26 cellular contexts compared by ENCODE assay signal in the genomic region with DNA sequence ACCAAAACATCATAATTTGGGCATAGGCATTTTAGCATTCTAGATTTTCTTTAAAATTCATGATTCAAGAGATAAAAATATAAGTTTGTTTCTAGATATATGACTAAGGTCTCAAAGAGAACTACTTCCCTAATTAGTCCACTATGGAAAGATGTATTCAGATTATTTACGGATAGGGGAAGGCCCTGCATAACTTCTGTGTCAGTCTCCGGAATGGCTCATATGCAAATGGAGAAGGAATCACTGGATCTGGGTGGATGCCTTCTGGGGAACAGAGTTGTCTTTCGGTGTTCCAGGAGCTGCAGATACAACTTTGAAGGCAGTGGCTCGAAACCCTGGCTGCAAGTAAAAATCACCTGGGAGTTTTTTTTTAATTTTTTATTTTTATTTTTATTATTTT. TPM values are rescaled to one million over a fixed set of nuclear protein-coding genes. Genes with fewer than 3 reads are reported as not detected.
DNase-seq lines count a peak whose midpoint lies in the region; ATAC-seq, FAIRE-seq and TF ChIP-seq lines count a peak whose summit lies in the region.
"Had no signal": no experiment of that assay in that cellular context is flagged by ENCODE, and none has a peak within 500 bp of the region (broad histone marks: within the 10 kb centered on the region; RNA-seq: fewer than 3 reads in every experiment).

No MANE protein-coding gene starts in this region.

- POLR2A ChIA-PET in PC-3 (lab: Charles Lee; ENCODE audit: unreplicated experiment) = interaction anchor here (0.7 kb wide), 1 partner anchor 12 kb away, joined by 3 read pairs; no protein-coding TSS in a partner anchor

- dilution Hi-C loops in keratinocyte (cut with MboI; ENCODE audit: extremely low pct_ligation_motif_present, low sequenced_read_pairs) = no loop called here

- no peaks in the 10 kb centered on the region for H3K79me2 ChIP-seq in PC-3 (ENCODE audit: low read length)
- H3K79me2 ChIP-seq in keratinocyte (ENCODE audit: control insufficient read depth, insufficient read depth, low read length) = no peaks in the 10 kb centered on the region
- H3K79me2 ChIP-seq in GM23338 (replicated peaks; ENCODE audit: insufficient read depth) = no peaks in the 10 kb centered on the region

- intact Hi-C loops in Calu3 (cut with micrococcal nuclease; ENCODE audit: unreplicated experiment) = no loop called here
- intact Hi-C loops in PC-3 (cut with micrococcal nuclease) = no loop called here

- in situ Hi-C loops in GM13977 (cut with MboI; ENCODE audit: low pct_unique_long_range_greater_than_20kb, low sequenced_read_pairs, unreplicated experiment) = no loop called here

- H3K9me2 ChIP-seq in PC-3 (replicated peaks; ENCODE audit: low read length) (no peaks in the 10 kb centered on the region), GM23338 (ENCODE audit: insufficient read depth) (peaks cover 4% of the 10 kb centered on the region; the same call in 1 of the 2 replicates)

- H3K4me2 ChIP-seq in PC-3 (ENCODE audit: low read length) (peak overlapping the region; percentile 63), keratinocyte (ENCODE audit: control insufficient read depth, extremely low read depth, insufficient read depth, low read depth, low read length) (peak overlapping the region; percentile 73), GM23338 (no peak overlapping the region)

- H3K27ac ChIP-seq in PC-3 (ENCODE audit: low read length) = no peak overlapping the region
- peak overlapping the region; percentile 77 for H3K27ac ChIP-seq in keratinocyte (ENCODE audit: control insufficient read depth, insufficient read depth, low read length)
- H3K27ac ChIP-seq in GM23338 (ENCODE audit: low read depth) = no peak overlapping the region
- H3K27ac ChIP-seq: A549, C4-2B, HL-60, RWPE1 had no signal

- H3K9ac ChIP-seq in PC-3 (ENCODE audit: low read length) (no peak overlapping the region), keratinocyte (ENCODE audit: control insufficient read depth, extremely low read depth, insufficient read depth, low read length) (peak overlapping the region; percentile 33)

- no peaks in the 10 kb centered on the region for H3K27me3 ChIP-seq in PC-3 (ENCODE audit: low read length)
- no peaks in the 10 kb centered on the region for H3K27me3 ChIP-seq in keratinocyte (ENCODE audit: control insufficient read depth, extremely low read depth, insufficient read depth, low read length)
- no peaks in the 10 kb centered on the region for H3K27me3 ChIP-seq in GM23338 (ENCODE audit: insufficient read depth)

- FAIRE-seq in keratinocyte (lab: Jason Lieb, UNC) = peak; percentile 51
- FAIRE-seq: A549 had no signal

- no peak for TF ChIP-seq CTCF in Calu3 (IDR thresholded peaks at IDR 0.05; ENCODE audit: unreplicated experiment)
- no peak for TF ChIP-seq CTCF in PC-3 (conservative IDR thresholded peaks at IDR 0.05; ENCODE audit: low read depth, low read length)
- TF ChIP-seq CTCF in keratinocyte (optimal IDR thresholded peaks at IDR 0.05 in 1 of 3, IDR thresholded peaks at IDR 0.05 in 1 of 3, conservative IDR thresholded peaks at IDR 0.05 in 1 of 3; ENCODE audit: extremely low read depth in 1 of 3, insufficient read depth in 2 of 3, low read length in 3 of 3) = no peak
- no peak for TF ChIP-seq CTCF in type B pancreatic cell (conservative IDR thresholded peaks at IDR 0.05)
- TF ChIP-seq CTCF in GM23338 (conservative IDR thresholded peaks at IDR 0.05; ENCODE audit: low read depth in 2 of 2) = no peak
- TF ChIP-seq CTCF in GM13977 (IDR thresholded peaks at IDR 0.05; ENCODE audit: extremely low read depth, insufficient read depth, missing control alignments) = no peak

- CTCF ChIA-PET in Calu3 (lab: Charles Lee) = interaction anchor here (0.6 to 1.6 kb wide), 5 partner anchors 9 to 243 kb away, joined by 3 to 4 read pairs (median 4); no protein-coding TSS in a partner anchor
- CTCF ChIA-PET in PC-3 (lab: Charles Lee) = interaction anchor here (0.6 kb wide), 1 partner anchor 24 kb away, joined by 3 read pairs; no protein-coding TSS in a partner anchor

- H3K4me1 ChIP-seq in PC-3 (ENCODE audit: insufficient read depth, low read length) (peaks cover 11% of the 10 kb centered on the region), keratinocyte (ENCODE audit: control insufficient read depth, extremely low read depth, insufficient read depth, low read length) (peaks cover 16% of the 10 kb centered on the region), GM23338 (ENCODE audit: insufficient read depth) (peaks cover 5% of the 10 kb centered on the region; the same call in 1 of the 2 replicates)

- H3K27ac Mint-ChIP-seq in Calu3 (ENCODE audit: unreplicated experiment) = no peak overlapping the region
- peak overlapping the region; percentile 14 for H3K27ac Mint-ChIP-seq in type B pancreatic cell
- no peak overlapping the region for H3K27ac Mint-ChIP-seq in GM23338
- H3K27ac Mint-ChIP-seq: IgD-negative memory B cell had no signal

- no peak for ATAC-seq in PC-3
- no peak for ATAC-seq in GM23338

- BruUV-seq in Calu3 (replicated peaks; lab: Mats Ljungman, UMichigan) (no TSS peak), PC-3 (replicated peaks; lab: Mats Ljungman, UMichigan) (no TSS peak)

- no peaks in the 10 kb centered on the region for H4K20me1 ChIP-seq in PC-3 (ENCODE audit: low read length)
- no peaks in the 10 kb centered on the region for H4K20me1 ChIP-seq in keratinocyte (ENCODE audit: control insufficient read depth, extremely low read depth, insufficient read depth, low read length)
- H4K20me1 ChIP-seq in GM23338 (replicated peaks; ENCODE audit: insufficient read depth) = no peaks in the 10 kb centered on the region

- DNase-seq in Calu3 (no peak), PC-3 (no peak), keratinocyte (ENCODE audit: low read depth, low spot score) (no peak), type B pancreatic cell (ENCODE audit: extremely low spot score, unreplicated experiment) (no peak), GM23338 (ENCODE audit: low spot score) (no peak), NCI-H2196 (lab: John Stamatoyannopoulos, UW; ENCODE audit: unreplicated experiment) (no peak), GM13977 (ENCODE audit: low spot score) (no peak)
- DNase-seq: DMS153, DND-41, GOT3, HCEC 1CT, NCI-H1092 treated with DMSO at 0.1 percent for 48 hours, NCI-H1436 treated with DMSO at 0.1 percent for 48 hours, NCI-H187 treated with DMSO at 0.1 percent for 48 hours, NCI-H2171 treated with DMSO at 0.1 percent for 48 hours, NCI-H524, NCI-H748 treated with DMSO at 0.1 percent for 48 hours, SHP77 treated with DMSO at 0.1 percent for 48 hours, T-helper 1 cell had no signal

- no peaks in the 10 kb centered on the region for H3K9me1 ChIP-seq in keratinocyte (ENCODE audit: control insufficient read depth, extremely low read depth, insufficient read depth, low read length)

- peaks cover 37% of the 10 kb centered on the region for H3K27me3 Mint-ChIP-seq in Calu3 (ENCODE audit: unreplicated experiment)
- peaks cover 8% of the 10 kb centered on the region for H3K27me3 Mint-ChIP-seq in type B pancreatic cell
- peaks cover 11% of the 10 kb centered on the region for H3K27me3 Mint-ChIP-seq in GM23338 (ENCODE audit: insufficient read depth, low read depth, poor library complexity)

- H3K9me3 Mint-ChIP-seq in Calu3 (ENCODE audit: low read depth, unreplicated experiment) = no peaks in the 10 kb centered on the region
- H3K9me3 Mint-ChIP-seq in type B pancreatic cell = peaks cover 5% of the 10 kb centered on the region
- H3K9me3 Mint-ChIP-seq in GM23338 = no peaks in the 10 kb centered on the region; the same call in 2 of the 3 replicates
- H3K9me3 Mint-ChIP-seq: CD8-positive, alpha-beta memory T cell had no signal

- H2AFZ ChIP-seq in PC-3 (ENCODE audit: low read length) (peak overlapping the region; percentile 27; the same call in 1 of the 2 replicates), keratinocyte (ENCODE audit: control insufficient read depth, low read length) (peak overlapping the region; percentile 38), GM23338 (no peak overlapping the region; the same call in 1 of the 2 replicates)

- H3K36me3 Mint-ChIP-seq in Calu3 (ENCODE audit: insufficient read depth, unreplicated experiment) = no peaks in the 10 kb centered on the region
- no peaks in the 10 kb centered on the region for H3K36me3 Mint-ChIP-seq in type B pancreatic cell
- H3K36me3 Mint-ChIP-seq in GM23338 (ENCODE audit: low read depth) = no peaks in the 10 kb centered on the region
- H3K36me3 Mint-ChIP-seq: CD8-positive, alpha-beta memory T cell; IgD-negative memory B cell had no signal

- H3K9me3 ChIP-seq in PC-3 (ENCODE audit: low read length) (no peaks in the 10 kb centered on the region), keratinocyte (ENCODE audit: control insufficient read depth, low read depth, low read length) (no peaks in the 10 kb centered on the region)

- no peak overlapping the region; the same call in 1 of the 2 replicates for H3K4me3 ChIP-seq in PC-3 (ENCODE audit: low read length)
- peak overlapping the region in 2 of 3 experiments; percentile 43 to 56 for H3K4me3 ChIP-seq in keratinocyte (ENCODE audit: control insufficient read depth in 2 of 3, extremely low read depth in 1 of 3, insufficient read depth in 2 of 3, low read depth in 1 of 3, low read length in 3 of 3)
- H3K4me3 ChIP-seq in GM23338 = no peak overlapping the region
- H3K4me3 ChIP-seq: A549 had no signal

- H3F3A ChIP-seq in PC-3 (ENCODE audit: low read length, unreplicated experiment) (no peaks in the 10 kb centered on the region), GM23338 (replicated peaks; ENCODE audit: low read depth) (no peaks in the 10 kb centered on the region)

- H3K4me1 Mint-ChIP-seq in Calu3 (ENCODE audit: low read depth, unreplicated experiment) (peaks cover 26% of the 10 kb centered on the region), type B pancreatic cell (ENCODE audit: unreplicated experiment) (peaks cover 7% of the 10 kb centered on the region), GM23338 (peaks cover 8% of the 10 kb centered on the region)

- H3K4me3 Mint-ChIP-seq in Calu3 (ENCODE audit: low read depth, unreplicated experiment) (peak overlapping the region; percentile 6), type B pancreatic cell (no peak overlapping the region), GM23338 (no peak overlapping the region)
- H3K4me3 Mint-ChIP-seq: CD8-positive, alpha-beta memory T cell; IgD-negative memory B cell had no signal

- H3K36me3 ChIP-seq in PC-3 (ENCODE audit: low read depth, low read length) (no peaks in the 10 kb centered on the region), keratinocyte (ENCODE audit: control insufficient read depth in 2 of 2, extremely low read depth in 1 of 2, insufficient read depth in 2 of 2, low read length in 2 of 2) (no peaks in the 10 kb centered on the region), GM23338 (ENCODE audit: insufficient read depth) (no peaks in the 10 kb centered on the region)

RNA-seq across cellular contexts. Expression of gene WFIKKN2, which starts 17.1 kb away (rescaled TPM):
- total RNA-seq in Calu3 (2022) = not detected in 2 replicates
- total RNA-seq in PC-3 (2014; rRNA removed) = not detected in 2 replicates
- not detected in 3 replicates for polyA plus RNA-seq in keratinocyte
- polyA plus RNA-seq in keratinocyte (2011; ENCODE audit: low read depth) = not detected
- not detected in 2 replicates for polyA plus RNA-seq in keratinocyte (2011; cell fraction: cytosol; rRNA removed)
- not detected in 2 replicates for polyA plus RNA-seq in keratinocyte (2011; cell fraction: nucleus; rRNA removed)
- polyA plus RNA-seq in keratinocyte (2012; ENCODE audit: low replicate concordance) = not detected in 2 replicates
- not detected in 3 replicates for polyA minus RNA-seq in keratinocyte
- not detected for polyA minus RNA-seq in keratinocyte (2011; cell fraction: cytosol; rRNA and poly(A)+ RNA removed)
- polyA minus RNA-seq in keratinocyte (2011; cell fraction: nucleus; rRNA and poly(A)+ RNA removed) = not detected in 2 replicates
- total RNA-seq in type B pancreatic cell (ENCODE audit: low replicate concordance) = 1.7 TPM in 1 of 2 replicates, not detected in the other
- not detected in 2 replicates for total RNA-seq in GM23338 (2014; rRNA removed; shearing (Covaris generic))
- polyA plus RNA-seq in GM23338 (2016; fragmentation: Nextera tagmentation; extraction: Ambion mirVana) = not detected in 2 replicates
- total RNA-seq: CD8-positive, alpha-beta memory T cell; G401 had no signal
- polyA plus RNA-seq: A549; CD8-positive, alpha-beta memory T cell; IgD-negative memory B cell had no signal

RNA-seq across cellular contexts. Expression of gene TOB1, which starts 47.9 kb away (rescaled TPM):
- total RNA-seq in Calu3 (2022) (177 and 241 TPM in 2 replicates), PC-3 (2014; rRNA removed) (28.7 and 39.3 TPM in 2 replicates), type B pancreatic cell (ENCODE audit: low replicate concordance) (54.9 and 113 TPM in 2 replicates)
- polyA plus RNA-seq in keratinocyte (59.5 to 73.3 TPM (median 64.4 TPM) in 3 replicates), GM23338 (2016; fragmentation: Nextera tagmentation; extraction: Ambion mirVana) (41.2 and 46.9 TPM in 2 replicates)
- polyA plus RNA-seq in keratinocyte (2011; ENCODE audit: low read depth) = 97.4 TPM
- polyA plus RNA-seq in keratinocyte (2011; cell fraction: cytosol; rRNA removed) = 43.7 and 59.1 TPM in 2 replicates
- 146 and 173 TPM in 2 replicates for polyA plus RNA-seq in keratinocyte (2011; cell fraction: nucleus; rRNA removed)
- polyA plus RNA-seq in keratinocyte (2012; ENCODE audit: low replicate concordance) = 94.3 and 311 TPM in 2 replicates
- 84.2 to 122 TPM (median 105 TPM) in 3 replicates for polyA minus RNA-seq in keratinocyte
- 108 TPM for polyA minus RNA-seq in keratinocyte (2011; cell fraction: cytosol; rRNA and poly(A)+ RNA removed)
- 181 and 201 TPM in 2 replicates for polyA minus RNA-seq in keratinocyte (2011; cell fraction: nucleus; rRNA and poly(A)+ RNA removed)
- total RNA-seq in GM23338 (2014; rRNA removed; shearing (Covaris generic)) = 12.1 and 15.3 TPM in 2 replicates

RNA-seq across cellular contexts. Expression of gene ANKRD40CL, which starts 50.9 kb away (rescaled TPM):
- total RNA-seq in Calu3 (2022) = 0.64 TPM in 1 of 2 replicates, not detected in the other
- total RNA-seq in PC-3 (2014; rRNA removed) = not detected in 2 replicates
- polyA plus RNA-seq in keratinocyte = not detected in 3 replicates
- polyA plus RNA-seq in keratinocyte (2011; ENCODE audit: low read depth) = not detected
- polyA plus RNA-seq in keratinocyte (2011; cell fraction: cytosol; rRNA removed) = not detected in 2 replicates
- not detected in 2 replicates for polyA plus RNA-seq in keratinocyte (2011; cell fraction: nucleus; rRNA removed)
- not detected in 2 replicates for polyA plus RNA-seq in keratinocyte (2012; ENCODE audit: low replicate concordance)
- not detected in 3 replicates for polyA minus RNA-seq in keratinocyte
- polyA minus RNA-seq in keratinocyte (2011; cell fraction: cytosol; rRNA and poly(A)+ RNA removed) = not detected
- polyA minus RNA-seq in keratinocyte (2011; cell fraction: nucleus; rRNA and poly(A)+ RNA removed) = not detected in 2 replicates
- total RNA-seq in type B pancreatic cell (ENCODE audit: low replicate concordance) = 0.90 TPM in 1 of 2 replicates, not detected in the other
- not detected in 2 replicates for total RNA-seq in GM23338 (2014; rRNA removed; shearing (Covaris generic))
- not detected in 2 replicates for polyA plus RNA-seq in GM23338 (2016; fragmentation: Nextera tagmentation; extraction: Ambion mirVana)
- total RNA-seq: CD8-positive, alpha-beta memory T cell; G401 had no signal
- polyA plus RNA-seq: CD8-positive, alpha-beta memory T cell; IgD-negative memory B cell had no signal

Comparison
In these comparisons a context has a peak if more than half of its experiments do, and no peak if none do; other contexts are left out.
1. H3K4me3 ChIP-seq: peak in keratinocyte (2 of 3); none in PC-3 (single experiment) and GM23338 (single experiment).